In genomic region chr20:4369798-4370124, GRCh38 we compare ENCODE assay signal across 11 cellular contexts.
A peak's percentile ranks its signal among the peaks of the same experiment; 100 is the strongest.
DNase-seq lines count a peak whose midpoint lies in the region; ATAC-seq and TF ChIP-seq lines count a peak whose summit lies in the region.
"Had no signal": no experiment of that assay in that cellular context is flagged by ENCODE, and none has a peak within 500 bp of the region (broad histone marks: within the 10 kb centered on the region; RNA-seq: fewer than 3 reads in every experiment).

No MANE protein-coding gene starts in this region.

- peak overlapping the region; percentile 90 for H3K27ac Mint-ChIP-seq in activated CD4-positive, alpha-beta T cell treated with anti-CD3 and anti-CD28 coated beads, Interleukin-2, amount 10 ng/mL, durations not matched to agents 7 days and 5 days
- peak overlapping the region in 6 of 9 donors; percentile 3 to 92 (median 44) for H3K27ac Mint-ChIP-seq in naive thymus-derived CD4-positive, alpha-beta T cell
- H3K27ac Mint-ChIP-seq: HFFc6 had no signal

- in situ Hi-C loops in G401 (cut with HindIII; ENCODE audit: low sequenced_read_pairs), result no loop called here

- no peaks in the 10 kb centered on the region for H3K9me3 ChIP-seq in naive thymus-derived CD4-positive, alpha-beta T cell (ENCODE audit: control insufficient read depth in 2 of 3, low read length in 3 of 3)
- H3K9me3 ChIP-seq in BE2C (no peaks in the 10 kb centered on the region), left ventricle myocardium inferior (replicated peaks) (peaks cover 14% of the 10 kb centered on the region)

- peaks cover 8% of the 10 kb centered on the region for H3K36me3 Mint-ChIP-seq in activated CD4-positive, alpha-beta T cell treated with anti-CD3 and anti-CD28 coated beads, Interleukin-2, amount 10 ng/mL, durations not matched to agents 7 days and 5 days (ENCODE audit: low read depth)
- H3K36me3 Mint-ChIP-seq in naive thymus-derived CD4-positive, alpha-beta T cell, result peaks cover 0 to 54% (median 0%) of the 10 kb centered on the region in 5 donors

- no peak overlapping the region for H3K27ac ChIP-seq in naive thymus-derived CD4-positive, alpha-beta T cell (ENCODE audit: low read depth, low read length)
- no peak overlapping the region for H3K27ac ChIP-seq in left ventricle myocardium inferior (replicated peaks)
- H3K27ac ChIP-seq: coronary artery had no signal

- peak overlapping the region; percentile 7 for H3K4me3 Mint-ChIP-seq in activated CD4-positive, alpha-beta T cell treated with anti-CD3 and anti-CD28 coated beads, Interleukin-2, amount 10 ng/mL, durations not matched to agents 7 days and 5 days
- peak overlapping the region in 8 of 10 donors; percentile 4 to 74 (median 25) for H3K4me3 Mint-ChIP-seq in naive thymus-derived CD4-positive, alpha-beta T cell
- H3K4me3 Mint-ChIP-seq: HFFc6 had no signal

- H3K4me1 ChIP-seq in naive thymus-derived CD4-positive, alpha-beta T cell (ENCODE audit: control insufficient read depth in 2 of 2, insufficient read depth in 2 of 2, low read length in 2 of 2), result peaks cover 0 to 9% of the 10 kb centered on the region in 2 donors
- no peaks in the 10 kb centered on the region for H3K4me1 ChIP-seq in BE2C
- H3K4me1 ChIP-seq in left ventricle myocardium inferior, result no peaks in the 10 kb centered on the region

- H3K27me3 Mint-ChIP-seq in activated CD4-positive, alpha-beta T cell treated with anti-CD3 and anti-CD28 coated beads, Interleukin-2, amount 10 ng/mL, durations not matched to agents 7 days and 5 days, result peaks cover 5% of the 10 kb centered on the region
- peaks cover 0 to 5% (median 0%) of the 10 kb centered on the region in 5 donors for H3K27me3 Mint-ChIP-seq in naive thymus-derived CD4-positive, alpha-beta T cell

- TF ChIP-seq CTCF in BE2C (IDR thresholded peaks at IDR 0.05; ENCODE audit: low read depth, low read length) (no peak), left ventricle myocardium inferior (IDR thresholded peaks at IDR 0.05; ENCODE audit: borderline replicate concordance) (no peak)

- ATAC-seq in HG02852 (IDR thresholded peaks at IDR 0.05; ENCODE audit: unreplicated experiment), result peak; percentile 54
- ATAC-seq in naive thymus-derived CD4-positive, alpha-beta T cell, result peak; percentile 55

- peaks cover 30% of the 10 kb centered on the region for H3K4me1 Mint-ChIP-seq in activated CD4-positive, alpha-beta T cell treated with anti-CD3 and anti-CD28 coated beads, Interleukin-2, amount 10 ng/mL, durations not matched to agents 7 days and 5 days
- peaks cover 11 to 50% (median 13%) of the 10 kb centered on the region in 7 donors for H3K4me1 Mint-ChIP-seq in naive thymus-derived CD4-positive, alpha-beta T cell

- intact Hi-C loops in naive thymus-derived CD4-positive, alpha-beta T cell (cut with micrococcal nuclease), result no loop called here
- intact Hi-C loops in left ventricle myocardium inferior (cut with micrococcal nuclease), result no loop called here

- DNase-seq in GDM1 (lab: John Stamatoyannopoulos, UW), result peak; percentile 88
- peak; percentile 56 for DNase-seq in activated CD4-positive, alpha-beta T cell treated with anti-CD3 and anti-CD28 coated beads, Interleukin-2, amount 10 ng/mL, durations not matched to agents 7 days and 5 days
- DNase-seq in naive thymus-derived CD4-positive, alpha-beta T cell, result peak in 2 of 9 donors; percentile 8 to 41
- DNase-seq in G401 (ENCODE audit: low spot score), result no peak
- no peak for DNase-seq in BE2C
- no peak for DNase-seq in left ventricle myocardium inferior
- no peak for DNase-seq in HT-29 (ENCODE audit: low spot score)
- DNase-seq: HFFc6, NCI-H1092 had no signal

- H3K9me3 Mint-ChIP-seq in activated CD4-positive, alpha-beta T cell treated with anti-CD3 and anti-CD28 coated beads, Interleukin-2, amount 10 ng/mL, durations not matched to agents 7 days and 5 days, result peaks cover 11% of the 10 kb centered on the region
- peaks cover 0 to 31% (median 0%) of the 10 kb centered on the region in 11 donors for H3K9me3 Mint-ChIP-seq in naive thymus-derived CD4-positive, alpha-beta T cell
- H3K9me3 Mint-ChIP-seq: HFFc6 had no signal

- no peaks in the 10 kb centered on the region for H3K27me3 ChIP-seq in naive thymus-derived CD4-positive, alpha-beta T cell (ENCODE audit: control insufficient read depth in 2 of 2, insufficient read depth in 2 of 2, low read length in 2 of 2)
- H3K27me3 ChIP-seq in BE2C, result no peaks in the 10 kb centered on the region
- H3K27me3 ChIP-seq in left ventricle myocardium inferior (ENCODE audit: low read depth), result no peaks in the 10 kb centered on the region

- CTCF ChIA-PET in activated CD4-positive, alpha-beta T cell treated with anti-CD3 and anti-CD28 coated beads, Interleukin-2, amount 10 ng/mL, durations not matched to agents 7 days and 5 days (lab: Charles Lee), result interaction anchor here (0.6 kb wide), 1 partner anchor 216 kb away, joined by 4 read pairs; no protein-coding TSS in a partner anchor
- CTCF ChIA-PET in naive thymus-derived CD4-positive, alpha-beta T cell (lab: Charles Lee), result no interaction called here

- no peaks in the 10 kb centered on the region for H3K36me3 ChIP-seq in naive thymus-derived CD4-positive, alpha-beta T cell (ENCODE audit: control insufficient read depth in 2 of 3, insufficient read depth in 3 of 3, low read length in 3 of 3)
- H3K36me3 ChIP-seq in BE2C (no peaks in the 10 kb centered on the region), left ventricle myocardium inferior (no peaks in the 10 kb centered on the region)

- POLR2A ChIA-PET in activated CD4-positive, alpha-beta T cell treated with anti-CD3 and anti-CD28 coated beads, Interleukin-2, amount 10 ng/mL, durations not matched to agents 7 days and 5 days (lab: Charles Lee), result no interaction called here
- POLR2A ChIA-PET in naive thymus-derived CD4-positive, alpha-beta T cell (lab: Charles Lee), result interaction anchor here (1.2 kb wide), 1 partner anchor 9 kb away, joined by 3 read pairs; no protein-coding TSS in a partner anchor

- no peak overlapping the region for H3K4me3 ChIP-seq in naive thymus-derived CD4-positive, alpha-beta T cell (ENCODE audit: low read length)
- H3K4me3 ChIP-seq in BE2C (ENCODE audit: low read depth, low read length) (no peak overlapping the region), left ventricle myocardium inferior (no peak overlapping the region)
- H3K4me3 ChIP-seq: coronary artery had no signal

Comparison
In these comparisons a context has a peak if more than half of its experiments do, and no peak if none do; other contexts are left out.
1. DNase-seq: peak in GDM1 (single experiment) and activated CD4-positive, alpha-beta T cell treated with anti-CD3 and anti-CD28 coated beads, Interleukin-2, amount 10 ng/mL, durations not matched to agents 7 days and 5 days (single experiment); none in G401 (single experiment), BE2C (single experiment), left ventricle myocardium inferior (single experiment) and HT-29 (single experiment).